1 cellular context compared by ENCODE assay signal in the genomic region with DNA sequence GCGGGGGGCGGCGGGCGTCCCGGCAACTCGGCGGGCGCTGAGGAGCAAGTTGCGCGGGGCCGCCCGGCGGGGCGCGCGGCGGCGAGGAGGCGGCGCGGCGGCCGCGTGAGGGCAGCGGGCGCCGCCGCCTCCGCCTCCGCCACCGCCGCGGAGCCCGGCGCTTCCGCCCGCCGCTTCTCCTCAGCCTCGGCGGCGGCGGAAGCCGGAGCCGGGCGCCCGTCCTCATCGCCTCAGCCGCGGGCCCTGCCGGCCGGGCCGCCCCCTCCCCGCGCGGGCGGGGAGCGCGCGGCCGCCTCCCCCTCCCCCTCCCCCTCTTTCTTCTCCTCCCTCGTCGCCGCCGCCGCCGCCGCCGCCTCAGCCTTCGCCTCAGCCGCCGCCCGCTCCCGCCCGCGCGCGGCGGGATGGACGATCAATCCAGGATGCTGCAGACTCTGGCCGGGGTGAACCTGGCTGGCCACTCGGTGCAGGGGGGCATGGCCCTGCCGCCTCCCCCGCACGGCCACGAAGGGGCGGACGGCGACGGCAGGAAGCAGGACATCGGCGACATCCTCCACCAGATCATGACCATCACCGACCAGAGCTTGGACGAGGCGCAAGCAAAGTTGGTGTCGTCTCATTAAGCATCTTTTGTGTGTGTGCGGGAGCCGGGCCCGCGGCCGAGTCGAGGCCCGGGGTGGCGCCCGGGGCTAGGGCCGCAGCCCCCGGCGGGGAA.
A peak's percentile ranks its signal among the peaks of the same experiment; 100 is the strongest.
TF ChIP-seq lines count a peak whose summit lies in the region.

A gene (plus strand): TSS at position 321 of the 712 bp plus-strand sequence.

TF ChIP-seq in HepG2, 621 proteins besides CTCF, POLR2A, EP300 and RAD21 (continued from another document):
- TF ChIP-seq SIN3A (IDR thresholded peaks at IDR 0.05; ENCODE audit: borderline replicate concordance, low read depth, low read length), result peak; percentile 25; the same call in 1 of the 2 replicates
- TF ChIP-seq CREM (IDR thresholded peaks at IDR 0.05), result no peak
- TF ChIP-seq CREM (CRISPR knock-in tag; IDR thresholded peaks at IDR 0.05), result no peak
- TF ChIP-seq, protein P1, sequence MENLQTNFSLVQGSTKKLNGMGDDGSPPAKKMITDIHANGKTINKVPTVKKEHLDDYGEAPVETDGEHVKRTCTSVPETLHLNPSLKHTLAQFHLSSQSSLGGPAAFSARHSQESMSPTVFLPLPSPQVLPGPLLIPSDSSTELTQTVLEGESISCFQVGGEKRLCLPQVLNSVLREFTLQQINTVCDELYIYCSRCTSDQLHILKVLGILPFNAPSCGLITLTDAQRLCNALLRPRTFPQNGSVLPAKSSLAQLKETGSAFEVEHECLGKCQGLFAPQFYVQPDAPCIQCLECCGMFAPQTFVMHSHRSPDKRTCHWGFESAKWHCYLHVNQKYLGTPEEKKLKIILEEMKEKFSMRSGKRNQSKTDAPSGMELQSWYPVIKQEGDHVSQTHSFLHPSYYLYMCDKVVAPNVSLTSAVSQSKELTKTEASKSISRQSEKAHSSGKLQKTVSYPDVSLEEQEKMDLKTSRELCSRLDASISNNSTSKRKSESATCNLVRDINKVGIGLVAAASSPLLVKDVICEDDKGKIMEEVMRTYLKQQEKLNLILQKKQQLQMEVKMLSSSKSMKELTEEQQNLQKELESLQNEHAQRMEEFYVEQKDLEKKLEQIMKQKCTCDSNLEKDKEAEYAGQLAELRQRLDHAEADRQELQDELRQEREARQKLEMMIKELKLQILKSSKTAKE (CRISPR knock-in tag; IDR thresholded peaks at IDR 0.05; ENCODE audit: borderline replicate concordance), result 0 out of 2 replicates have a peak, but pooled peaks have one; percentile 15
